ENCODE assay signal across 15 cellular contexts in genomic region chr16:53781023-53781605, GRCh38.
DNase-seq lines count a peak whose midpoint lies in the region; ATAC-seq, FAIRE-seq and TF ChIP-seq lines count a peak whose summit lies in the region.
"Had no signal": no experiment of that assay in that cellular context is flagged by ENCODE, and none has a peak within 500 bp of the region (broad histone marks: within the 10 kb centered on the region; RNA-seq: fewer than 3 reads in every experiment).

No MANE protein-coding gene starts in this region.

- H3K4me3 Mint-ChIP-seq in activated T-helper 17 cell treated with anti-CD3 and anti-CD28 coated beads, Interleukin-2, amount 50 U/mL, for 72 hours, result no peak overlapping the region
- H3K4me3 Mint-ChIP-seq: activated T-cell treated with anti-CD3 and anti-CD28 coated beads, Interleukin-2, amount 50 U/mL, for 4 hours; B cell had no signal

- peaks cover 91% of the 10 kb centered on the region for H3K79me2 ChIP-seq in GM23248 (ENCODE audit: insufficient read depth)

- peak in 1 of 2 experiments; percentile 45 for DNase-seq in A549 (ENCODE audit: low read depth in 1 of 2, low spot score in 1 of 2)
- DNase-seq in GM23248, result peak; percentile 32
- peak; percentile 50 for DNase-seq in foreskin melanocyte
- DNase-seq in erythroblast (lab: John Stamatoyannopoulos, UW), result no peak
- no peak for DNase-seq in SW 1271 (lab: John Stamatoyannopoulos, UW)
- DNase-seq in NCI-H2107 treated with DMSO at 0.1 percent for 48 hours (lab: John Stamatoyannopoulos, UW; ENCODE audit: unreplicated experiment), result no peak
- DNase-seq: activated CD4-positive, CD25-positive, alpha-beta regulatory T cell treated with anti-CD3 and anti-CD28 coated beads, Interleukin-2, amount 50 U/mL, for 72 hours; activated T-cell treated with anti-CD3 and anti-CD28 coated beads, Interleukin-2, amount 50 U/mL, for 4 hours; anterior cingulate cortex; OCI-M1; stimulated activated CD4-positive, alpha-beta T cell treated with anti-CD3 and anti-CD28 coated beads, Interleukin-1b, Interleukin-23, amount 100 ng/mL, for 48 hours had no signal

- no peak for TF ChIP-seq CTCF in A549 (IDR thresholded peaks at IDR 0.05)

- no peak overlapping the region for H2AFZ ChIP-seq in GM23248

- TF ChIP-seq POLR2A in A549 (IDR thresholded peaks at IDR 0.05; ENCODE audit: low read length), result no peak
- TF ChIP-seq POLR2A in erythroblast (IDR thresholded peaks at IDR 0.05; ENCODE audit: low read length), result no peak

- H3K27ac Mint-ChIP-seq in activated T-helper 17 cell treated with anti-CD3 and anti-CD28 coated beads, Interleukin-2, amount 50 U/mL, for 72 hours, result no peak overlapping the region
- H3K27ac Mint-ChIP-seq: B cell had no signal

- no peaks in the 10 kb centered on the region for H3K36me3 Mint-ChIP-seq in activated T-helper 17 cell treated with anti-CD3 and anti-CD28 coated beads, Interleukin-2, amount 50 U/mL, for 72 hours (ENCODE audit: low read depth)

- H3K4me2 ChIP-seq in A549 (peak overlapping the region; percentile 75), GM23248 (ENCODE audit: unreplicated experiment) (no peak overlapping the region)

- POLR2A ChIA-PET in A549 (lab: Yijun Ruan, JAX), result no interaction called here

- H3K4me3 ChIP-seq in A549, result no peak overlapping the region
- no peak overlapping the region for H3K4me3 ChIP-seq in GM23248
- H3K4me3 ChIP-seq: GM12878 had no signal

- FAIRE-seq in A549 (lab: Jason Lieb, UNC), result peak; percentile 89
- FAIRE-seq: GM12878 had no signal

- WGBS in A549 (ENCODE audit: missing lambda C conversion rate), result 77% methylated on average over 1 of the region's 1 CpG
- WGBS in GM23248 (ENCODE audit: low coverage in 1 of 2, low lambda C conversion rate in 2 of 2, missing lambda C conversion rate in 2 of 2), 2 experiments, result 96 to 100% methylated on average over 1 of the region's 1 CpG

- no peak for TF ChIP-seq EP300 in A549 (IDR thresholded peaks at IDR 0.05)

- H3K9me3 Mint-ChIP-seq in activated T-helper 17 cell treated with anti-CD3 and anti-CD28 coated beads, Interleukin-2, amount 50 U/mL, for 72 hours, result no peaks in the 10 kb centered on the region
- H3K9me3 Mint-ChIP-seq: activated T-cell treated with anti-CD3 and anti-CD28 coated beads, Interleukin-2, amount 50 U/mL, for 4 hours had no signal

- H3K27me3 ChIP-seq in GM23248 (replicated peaks; ENCODE audit: insufficient read depth), result no peaks in the 10 kb centered on the region

- H4K20me1 ChIP-seq in GM23248 (ENCODE audit: insufficient read depth), result no peaks in the 10 kb centered on the region

- no peak; a peak in 1 of 5 replicates for TF ChIP-seq RAD21 in A549 (conservative IDR thresholded peaks at IDR 0.05 in 1 of 2, IDR thresholded peaks at IDR 0.05 in 1 of 2)

- peaks cover 13% of the 10 kb centered on the region for H3K4me1 Mint-ChIP-seq in activated T-helper 17 cell treated with anti-CD3 and anti-CD28 coated beads, Interleukin-2, amount 50 U/mL, for 72 hours

- H3F3A ChIP-seq in GM23248 (ENCODE audit: insufficient read depth), result peaks cover 23% of the 10 kb centered on the region

- H3K27me3 Mint-ChIP-seq in activated T-helper 17 cell treated with anti-CD3 and anti-CD28 coated beads, Interleukin-2, amount 50 U/mL, for 72 hours, result no peaks in the 10 kb centered on the region
- H3K27me3 Mint-ChIP-seq: B cell had no signal

- in situ Hi-C loops in GM23248 (cut with MboI), result no loop called here

- H3K27ac ChIP-seq in A549, result peak overlapping the region; percentile 56 to 59
- no peak overlapping the region for H3K27ac ChIP-seq in GM23248

- CTCF ChIA-PET in A549 (lab: Yijun Ruan, JAX), result interaction anchor here (0.6 to 1.2 kb wide), 3 partner anchors 12 to 1424 kb away, joined by 3 to 4 read pairs (median 3); no protein-coding TSS in a partner anchor

- H3K4me1 ChIP-seq in A549 (peaks cover 77% of the 10 kb centered on the region), GM23248 (ENCODE audit: insufficient read depth) (peaks cover 54% of the 10 kb centered on the region)

- no peak overlapping the region for H3K9ac ChIP-seq in GM23248

- no peaks in the 10 kb centered on the region for H3K9me2 ChIP-seq in GM23248 (ENCODE audit: insufficient read depth)

- ATAC-seq in A549 (peak in 1 of 2 experiments; percentile 59; a peak in 3 of 6 replicates), GM18868 (IDR thresholded peaks at IDR 0.05; ENCODE audit: unreplicated experiment) (no peak)
- peak; percentile 82 for ATAC-seq in activated T-helper 17 cell treated with anti-CD3 and anti-CD28 coated beads, Interleukin-2, amount 50 U/mL, for 72 hours (replicated peaks)
- ATAC-seq: activated T-cell treated with anti-CD3 and anti-CD28 coated beads, Interleukin-2, amount 50 U/mL, for 4 hours; GM12878 had no signal

- H3K9me3 ChIP-seq in A549 (no peaks in the 10 kb centered on the region), GM23248 (ENCODE audit: low read depth) (no peaks in the 10 kb centered on the region)

- H3K36me3 ChIP-seq in GM23248 (ENCODE audit: low read depth), result no peaks in the 10 kb centered on the region

TF ChIP-seq in A549, 52 proteins besides CTCF, POLR2A, EP300 and RAD21:
- TF ChIP-seq JUNB (IDR thresholded peaks at IDR 0.05) (peak; percentile 47; the same call in 1 of the 2 replicates), BCL3 (IDR thresholded peaks at IDR 0.05) (no peak), FOSL2 (IDR thresholded peaks at IDR 0.05) (peak; percentile 41; the same call in 1 of the 2 replicates), FOSL2 (CRISPR knock-in tag; IDR thresholded peaks at IDR 0.05) (peak; percentile 81)

Comparison
In these comparisons a context has a peak if more than half of its experiments do, and no peak if none do; other contexts are left out.
1. DNase-seq: peak in GM23248 (single experiment) and foreskin melanocyte (single experiment); none in erythroblast (0 of 2), SW 1271 (0 of 2) and NCI-H2107 treated with DMSO at 0.1 percent for 48 hours (single experiment).